23 cellular contexts compared by ENCODE assay signal in the genomic region with DNA sequence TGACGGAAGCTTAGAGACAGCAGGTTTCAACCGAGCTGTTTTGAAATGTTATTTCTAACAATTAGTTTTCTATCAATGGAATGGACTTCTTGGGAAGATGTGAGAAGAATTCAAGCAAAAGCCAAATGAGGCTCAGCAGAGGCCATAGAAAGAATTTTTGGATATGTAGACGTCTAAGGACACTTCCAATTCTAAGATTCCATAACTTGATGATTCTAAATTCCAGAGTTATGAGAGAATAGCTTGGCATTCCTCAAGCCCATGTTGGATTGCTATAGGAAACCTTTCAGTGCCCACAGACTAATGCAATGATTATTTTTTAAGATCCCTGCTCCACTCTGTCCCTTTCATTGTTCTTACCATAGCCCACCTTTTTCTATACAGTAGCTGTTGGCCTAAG.
DNase-seq lines count a peak whose midpoint lies in the region; FAIRE-seq and TF ChIP-seq lines count a peak whose summit lies in the region.
"Had no signal": no experiment of that assay in that cellular context is flagged by ENCODE, and none has a peak within 500 bp of the region (broad histone marks: within the 10 kb centered on the region; RNA-seq: fewer than 3 reads in every experiment).

No MANE protein-coding gene starts in this region.

- H3K27ac Mint-ChIP-seq in astrocyte (ENCODE audit: unreplicated experiment): no peak overlapping the region
- no peak overlapping the region for H3K27ac Mint-ChIP-seq in mesothelial cell of epicardium
- H3K27ac Mint-ChIP-seq: B cell; CD4-positive, alpha-beta T cell; CD8-positive, alpha-beta T cell had no signal

- H2AK5ac ChIP-seq in trophoblast cell (ENCODE audit: low read length): no peak overlapping the region

- H3K36me3 Mint-ChIP-seq in astrocyte (ENCODE audit: low read depth, unreplicated experiment) (no peaks in the 10 kb centered on the region), mesothelial cell of epicardium (no peaks in the 10 kb centered on the region)
- H3K36me3 Mint-ChIP-seq: CD8-positive, alpha-beta T cell had no signal

- H3K4me1 ChIP-seq in astrocyte (ENCODE audit: insufficient read depth, low read length) (no peaks in the 10 kb centered on the region), trophoblast cell (ENCODE audit: control insufficient read depth in 1 of 2, insufficient read depth in 2 of 2, low read length in 2 of 2) (peaks cover 4 to 12% of the 10 kb centered on the region in 2 experiments), suprapubic skin (no peaks in the 10 kb centered on the region)
- H3K4me1 ChIP-seq: A549; BLaER1 treated with 17β-estradiol and CSF1 and Interleukin-3, amounts not matched to agents 10 nM and 100 nM; Caco-2 had no signal

- H3K9ac ChIP-seq in astrocyte (ENCODE audit: low read length) (no peak overlapping the region), trophoblast cell (ENCODE audit: low read length) (no peak overlapping the region)
- H3K9ac ChIP-seq: BLaER1 treated with 17β-estradiol and CSF1 and Interleukin-3, amounts not matched to agents 10 nM and 100 nM had no signal

- no peak overlapping the region for H3K23ac ChIP-seq in trophoblast cell (ENCODE audit: low read length)

- no peak overlapping the region for H2BK120ac ChIP-seq in trophoblast cell (ENCODE audit: insufficient read depth, low read length, poor library complexity)

- H3K27me3 Mint-ChIP-seq in astrocyte (ENCODE audit: low read depth, unreplicated experiment): peaks cover 2% of the 10 kb centered on the region
- peaks cover 1% of the 10 kb centered on the region for H3K27me3 Mint-ChIP-seq in mesothelial cell of epicardium (ENCODE audit: low read depth)

- no peak overlapping the region for H2BK12ac ChIP-seq in trophoblast cell (ENCODE audit: low read length)

- peaks cover 8% of the 10 kb centered on the region for H3K4me1 Mint-ChIP-seq in astrocyte (ENCODE audit: low read depth, unreplicated experiment)
- H3K4me1 Mint-ChIP-seq in mesothelial cell of epicardium: peaks cover 7% of the 10 kb centered on the region
- H3K4me1 Mint-ChIP-seq: B cell had no signal

- TF ChIP-seq EP300 in suprapubic skin (IDR thresholded peaks at IDR 0.05): no peak

- no peak overlapping the region for H4K91ac ChIP-seq in trophoblast cell (ENCODE audit: low read depth, low read length)

- no peaks in the 10 kb centered on the region for H4K20me1 ChIP-seq in astrocyte (ENCODE audit: insufficient read depth, low read length)
- H4K20me1 ChIP-seq: BLaER1 treated with 17β-estradiol and CSF1 and Interleukin-3, amounts not matched to agents 10 nM and 100 nM had no signal

- H3K27ac ChIP-seq in astrocyte (ENCODE audit: low read depth, low read length): no peak overlapping the region
- H3K27ac ChIP-seq in trophoblast cell (ENCODE audit: low read depth, low read length): no peak overlapping the region
- no peak overlapping the region for H3K27ac ChIP-seq in suprapubic skin
- H3K27ac ChIP-seq: 22Rv1; A549; BLaER1 treated with 17β-estradiol and CSF1 and Interleukin-3, amounts not matched to agents 10 nM and 100 nM; C4-2B had no signal

- no peak overlapping the region for H3K4me2 ChIP-seq in astrocyte (ENCODE audit: low read length)
- no peak overlapping the region for H3K4me2 ChIP-seq in trophoblast cell (ENCODE audit: low read length)
- H3K4me2 ChIP-seq: A549; BLaER1 treated with 17β-estradiol and CSF1 and Interleukin-3, amounts not matched to agents 10 nM and 100 nM had no signal

- DNase-seq in EL: peak; percentile 18
- DNase-seq in astrocyte (ENCODE audit: low read depth): peak; percentile 2
- peak; percentile 3 to 68 for DNase-seq in trophoblast cell
- no peak for DNase-seq in suprapubic skin (ENCODE audit: low spot score in 2 of 2)
- no peak for DNase-seq in effector CD8-positive, alpha-beta T cell (lab: John Stamatoyannopoulos, UW)
- DNase-seq in mesothelial cell of epicardium (ENCODE audit: low spot score in 2 of 2, unreplicated experiment in 2 of 2): no peak
- DNase-seq: AML-193; Caco-2; Calu3; CD4-positive, alpha-beta T cell; CD8-positive, alpha-beta T cell; DMS79 treated with DMSO at 0.1 percent for 48 hours; GDM1 had no signal

- H3K79me2 ChIP-seq in astrocyte (ENCODE audit: insufficient read depth, low read length) (no peaks in the 10 kb centered on the region), trophoblast cell (ENCODE audit: control insufficient read depth, insufficient read depth, low read length, poor library complexity) (no peaks in the 10 kb centered on the region)

- H4K8ac ChIP-seq in trophoblast cell (ENCODE audit: low read depth, low read length): no peak overlapping the region

- H2BK5ac ChIP-seq in trophoblast cell (ENCODE audit: low read depth, low read length, poor library complexity): no peak overlapping the region

- no peak for FAIRE-seq in astrocyte (lab: Jason Lieb, UNC)
- FAIRE-seq: A549, D721Med, GM12878, GM12892, GM18507, GM19239 had no signal

- H3K4me3 ChIP-seq in astrocyte (ENCODE audit: insufficient read depth, low read depth, low read length) (no peak overlapping the region), trophoblast cell (ENCODE audit: low read depth, low read length) (no peak overlapping the region), suprapubic skin (no peak overlapping the region)
- H3K4me3 ChIP-seq: A549; BLaER1 treated with 17β-estradiol and CSF1 and Interleukin-3, amounts not matched to agents 10 nM and 100 nM; GM12878 had no signal

- H3K27me3 ChIP-seq in astrocyte (ENCODE audit: insufficient read depth, low read length) (no peaks in the 10 kb centered on the region), trophoblast cell (ENCODE audit: insufficient read depth, low read length) (no peaks in the 10 kb centered on the region), suprapubic skin (no peaks in the 10 kb centered on the region)
- H3K27me3 ChIP-seq: BLaER1 treated with 17β-estradiol and CSF1 and Interleukin-3, amounts not matched to agents 10 nM and 100 nM had no signal

- TF ChIP-seq POLR2A in suprapubic skin (IDR thresholded peaks at IDR 0.05): no peak

- H3K4ac ChIP-seq in trophoblast cell (ENCODE audit: low read depth, low read length): no peak overlapping the region

- H3K9me3 ChIP-seq in astrocyte (ENCODE audit: insufficient read depth, low read depth, low read length) (no peaks in the 10 kb centered on the region), trophoblast cell (ENCODE audit: insufficient read depth, low read depth, low read length) (peaks cover 8% of the 10 kb centered on the region), suprapubic skin (no peaks in the 10 kb centered on the region)
- H3K9me3 ChIP-seq: A549, Caco-2 had no signal

- H3K9me3 Mint-ChIP-seq in astrocyte (ENCODE audit: unreplicated experiment) (no peaks in the 10 kb centered on the region), mesothelial cell of epicardium (peaks cover 8% of the 10 kb centered on the region)
- H3K9me3 Mint-ChIP-seq: CD4-positive, alpha-beta T cell; CD8-positive, alpha-beta T cell had no signal

- H3K18ac ChIP-seq in trophoblast cell (ENCODE audit: low read length): no peak overlapping the region

- H3K4me3 Mint-ChIP-seq in astrocyte (ENCODE audit: unreplicated experiment) (no peak overlapping the region), mesothelial cell of epicardium (no peak overlapping the region)
- H3K4me3 Mint-ChIP-seq: B cell; CD4-positive, alpha-beta T cell; CD8-positive, alpha-beta T cell had no signal

- H3K36me3 ChIP-seq in astrocyte (ENCODE audit: insufficient read depth, low read length) (no peaks in the 10 kb centered on the region), trophoblast cell (ENCODE audit: control insufficient read depth in 1 of 2, insufficient read depth in 2 of 2, low read length in 2 of 2) (no peaks in the 10 kb centered on the region), suprapubic skin (no peaks in the 10 kb centered on the region)
- H3K36me3 ChIP-seq: BLaER1 treated with 17β-estradiol and CSF1 and Interleukin-3, amounts not matched to agents 10 nM and 100 nM had no signal

- no peak overlapping the region for H4K12ac ChIP-seq in trophoblast cell (ENCODE audit: low read depth, low read length)

- no CpG with 5 or more reads among the region's 3 CpGs for WGBS in trophoblast cell (ENCODE audit: extremely low coverage, insufficient coverage, insufficient read length)
- 81% methylated on average over 3 of the region's 3 CpGs for WGBS in suprapubic skin

- TF ChIP-seq CTCF in astrocyte (IDR thresholded peaks at IDR 0.05; ENCODE audit: insufficient read depth, low read depth, low read length) (no peak), suprapubic skin (IDR thresholded peaks at IDR 0.05) (no peak), mesothelial cell of epicardium (IDR thresholded peaks at IDR 0.05; ENCODE audit: unreplicated experiment) (no peak)

- H3K79me1 ChIP-seq in trophoblast cell (ENCODE audit: low read length): no peaks in the 10 kb centered on the region

- H2AFZ ChIP-seq in astrocyte (ENCODE audit: low read depth, low read length) (no peak overlapping the region), trophoblast cell (ENCODE audit: insufficient read depth, low read length, poor library complexity) (no peak overlapping the region)

- H3K14ac ChIP-seq in trophoblast cell (ENCODE audit: low read length): no peak overlapping the region

Comparison
In these comparisons a context has a peak if more than half of its experiments do, and no peak if none do; other contexts are left out.
1. DNase-seq: peak in EL (single experiment), astrocyte (single experiment) and trophoblast cell (2 of 2); none in suprapubic skin (0 of 2), effector CD8-positive, alpha-beta T cell (single experiment) and mesothelial cell of epicardium (0 of 2).